In genomic region chr20:16922834-16923233, GRCh38 we compare ENCODE assay signal across 13 cellular contexts.
DNase-seq lines count a peak whose midpoint lies in the region; ATAC-seq and TF ChIP-seq lines count a peak whose summit lies in the region.
"Had no signal": no experiment of that assay in that cellular context is flagged by ENCODE, and none has a peak within 500 bp of the region (broad histone marks: within the 10 kb centered on the region; RNA-seq: fewer than 3 reads in every experiment).

No MANE protein-coding gene starts in this region.

- H3K4me1 Mint-ChIP-seq in stimulated activated effector memory CD8-positive, alpha-beta T cell treated with anti-CD3 and anti-CD28 coated beads, Interleukin-12 subunit alpha, Interleukin-12 subunit beta, amount 100 ng/mL, for 72 hours, result no peaks in the 10 kb centered on the region
- H3K4me1 Mint-ChIP-seq in T-helper 17 cell, result no peaks in the 10 kb centered on the region
- H3K4me1 Mint-ChIP-seq: activated CD4-positive, alpha-beta T cell treated with anti-CD3 and anti-CD28 coated beads, Interleukin-2, amount 10 ng/mL, durations not matched to agents 24 days and 14 days; activated naive CD8-positive, alpha-beta T cell treated with anti-CD3 and anti-CD28 coated beads, Interleukin-2, amount 50 U/mL, for 24 hours; CD8-positive, alpha-beta memory T cell; natural killer cell had no signal

- in situ Hi-C loops in ACHN (cut with HindIII; ENCODE audit: low pct_ligation_motif_present, low pct_unique_long_range_greater_than_20kb, low sequenced_read_pairs), result no loop called here
- in situ Hi-C loops in astrocyte of the cerebellum (cut with HindIII; ENCODE audit: low sequenced_read_pairs), result no loop called here

- H3K27me3 Mint-ChIP-seq in T-helper 17 cell, result no peaks in the 10 kb centered on the region
- H3K27me3 Mint-ChIP-seq: activated CD4-positive, alpha-beta T cell treated with anti-CD3 and anti-CD28 coated beads, Interleukin-2, amount 10 ng/mL, durations not matched to agents 24 days and 14 days; activated naive CD8-positive, alpha-beta T cell treated with anti-CD3 and anti-CD28 coated beads, Interleukin-2, amount 50 U/mL, for 24 hours; CD8-positive, alpha-beta memory T cell had no signal

- DNase-seq in ACHN (peak; percentile 51), HS-27A (ENCODE audit: low read depth) (peak; percentile 87), astrocyte of the cerebellum (ENCODE audit: low read depth) (peak; percentile 82), left lung (no peak), T-helper 17 cell (no peak), T-helper 2 cell (no peak)
- DNase-seq in stimulated activated effector memory CD8-positive, alpha-beta T cell treated with anti-CD3 and anti-CD28 coated beads, Interleukin-12 subunit alpha, Interleukin-12 subunit beta, amount 100 ng/mL, for 72 hours (ENCODE audit: low spot score in 2 of 2), result no peak
- DNase-seq: activated CD4-positive, alpha-beta T cell treated with anti-CD3 and anti-CD28 coated beads, Interleukin-2, amount 10 ng/mL, durations not matched to agents 24 days and 14 days; activated naive CD8-positive, alpha-beta T cell treated with anti-CD3 and anti-CD28 coated beads, Interleukin-2, amount 50 U/mL, for 24 hours; CD8-positive, alpha-beta memory T cell; natural killer cell; OCI-M1 had no signal

- intact Hi-C loops in left lung (cut with DNase I), result no loop called here

- no peak overlapping the region for H3K27ac ChIP-seq in left lung

- H3K4me3 Mint-ChIP-seq in stimulated activated effector memory CD8-positive, alpha-beta T cell treated with anti-CD3 and anti-CD28 coated beads, Interleukin-12 subunit alpha, Interleukin-12 subunit beta, amount 100 ng/mL, for 72 hours, result no peak overlapping the region
- no peak overlapping the region for H3K4me3 Mint-ChIP-seq in T-helper 17 cell
- H3K4me3 Mint-ChIP-seq: activated CD4-positive, alpha-beta T cell treated with anti-CD3 and anti-CD28 coated beads, Interleukin-2, amount 10 ng/mL, durations not matched to agents 24 days and 14 days; activated naive CD8-positive, alpha-beta T cell treated with anti-CD3 and anti-CD28 coated beads, Interleukin-2, amount 50 U/mL, for 24 hours; CD8-positive, alpha-beta memory T cell; natural killer cell had no signal

- no peaks in the 10 kb centered on the region for H3K36me3 Mint-ChIP-seq in stimulated activated effector memory CD8-positive, alpha-beta T cell treated with anti-CD3 and anti-CD28 coated beads, Interleukin-12 subunit alpha, Interleukin-12 subunit beta, amount 100 ng/mL, for 72 hours
- no peaks in the 10 kb centered on the region for H3K36me3 Mint-ChIP-seq in T-helper 17 cell (ENCODE audit: low read depth)
- H3K36me3 Mint-ChIP-seq: CD8-positive, alpha-beta memory T cell; natural killer cell had no signal

- H3K27me3 ChIP-seq in left lung, result no peaks in the 10 kb centered on the region

- H3K9me3 Mint-ChIP-seq in stimulated activated effector memory CD8-positive, alpha-beta T cell treated with anti-CD3 and anti-CD28 coated beads, Interleukin-12 subunit alpha, Interleukin-12 subunit beta, amount 100 ng/mL, for 72 hours, result peaks cover 3% of the 10 kb centered on the region
- H3K9me3 Mint-ChIP-seq: activated CD4-positive, alpha-beta T cell treated with anti-CD3 and anti-CD28 coated beads, Interleukin-2, amount 10 ng/mL, durations not matched to agents 24 days and 14 days; activated naive CD8-positive, alpha-beta T cell treated with anti-CD3 and anti-CD28 coated beads, Interleukin-2, amount 50 U/mL, for 24 hours had no signal

- H3K36me3 ChIP-seq in left lung, result no peaks in the 10 kb centered on the region

- no peak for TF ChIP-seq CTCF in astrocyte of the cerebellum (IDR thresholded peaks at IDR 0.05; ENCODE audit: low read depth, low read length, missing control alignments)
- no peak for TF ChIP-seq CTCF in left lung (IDR thresholded peaks at IDR 0.05)

- H3K9me3 ChIP-seq in left lung, result no peaks in the 10 kb centered on the region
- H3K9me3 ChIP-seq in T-helper 17 cell (ENCODE audit: control insufficient read depth, low read length, poor library complexity, severe bottlenecking), result no peaks in the 10 kb centered on the region

- no peak overlapping the region for H3K4me3 ChIP-seq in astrocyte of the cerebellum (ENCODE audit: low read depth, low read length)
- H3K4me3 ChIP-seq in left lung, result no peak overlapping the region

- no peaks in the 10 kb centered on the region for H3K4me1 ChIP-seq in left lung

- ATAC-seq in left lung (peak; percentile 93), esophagus mucosa (no peak), T-helper 17 cell (no peak)
- ATAC-seq in stimulated activated effector memory CD8-positive, alpha-beta T cell treated with anti-CD3 and anti-CD28 coated beads, Interleukin-12 subunit alpha, Interleukin-12 subunit beta, amount 100 ng/mL, for 72 hours, result no peak
- ATAC-seq: activated naive CD8-positive, alpha-beta T cell treated with anti-CD3 and anti-CD28 coated beads, Interleukin-2, amount 50 U/mL, for 24 hours; natural killer cell had no signal

- no peak overlapping the region for H3K27ac Mint-ChIP-seq in stimulated activated effector memory CD8-positive, alpha-beta T cell treated with anti-CD3 and anti-CD28 coated beads, Interleukin-12 subunit alpha, Interleukin-12 subunit beta, amount 100 ng/mL, for 72 hours
- no peak overlapping the region for H3K27ac Mint-ChIP-seq in T-helper 17 cell
- H3K27ac Mint-ChIP-seq: activated CD4-positive, alpha-beta T cell treated with anti-CD3 and anti-CD28 coated beads, Interleukin-2, amount 10 ng/mL, durations not matched to agents 24 days and 14 days; activated naive CD8-positive, alpha-beta T cell treated with anti-CD3 and anti-CD28 coated beads, Interleukin-2, amount 50 U/mL, for 24 hours; CD8-positive, alpha-beta memory T cell; natural killer cell had no signal

Comparison
In these comparisons a context has a peak if more than half of its experiments do, and no peak if none do; other contexts are left out.
1. DNase-seq: peak in ACHN (single experiment), HS-27A (single experiment) and astrocyte of the cerebellum (single experiment); none in left lung (0 of 2), stimulated activated effector memory CD8-positive, alpha-beta T cell treated with anti-CD3 and anti-CD28 coated beads, Interleukin-12 subunit alpha, Interleukin-12 subunit beta, amount 100 ng/mL, for 72 hours (0 of 2), T-helper 17 cell (0 of 3) and T-helper 2 cell (0 of 5).